21 cellular contexts compared by ENCODE assay signal in genomic region chr5:151718168-151718567, GRCh38. TPM values are rescaled to one million over a fixed set of nuclear protein-coding genes. Genes with fewer than 3 reads are reported as not detected.
DNase-seq lines count a peak whose midpoint lies in the region; ATAC-seq and TF ChIP-seq lines count a peak whose summit lies in the region.
"Had no signal": no experiment of that assay in that cellular context is flagged by ENCODE, and none has a peak within 500 bp of the region (broad histone marks: within the 10 kb centered on the region; RNA-seq: fewer than 3 reads in every experiment).

No MANE protein-coding gene starts in this region.

- H2BK5ac ChIP-seq in trophoblast cell (ENCODE audit: low read depth, low read length, poor library complexity), result no peak overlapping the region

- no peak overlapping the region for H2BK120ac ChIP-seq in trophoblast cell (ENCODE audit: insufficient read depth, low read length, poor library complexity)

- H3K4me3 ChIP-seq in AG04450 (ENCODE audit: low read depth, low read length) (no peak overlapping the region), fibroblast of mammary gland (ENCODE audit: control insufficient read depth, low read depth, low read length) (no peak overlapping the region), trophoblast cell (ENCODE audit: low read depth, low read length) (no peak overlapping the region)
- H3K4me3 ChIP-seq in CD8-positive, alpha-beta memory T cell (ENCODE audit: low read length), result no peak overlapping the region
- H3K4me3 ChIP-seq: BLaER1 treated with 17β-estradiol and CSF1 and Interleukin-3, amounts not matched to agents 10 nM and 100 nM; body of pancreas had no signal

- H4K91ac ChIP-seq in trophoblast cell (ENCODE audit: low read depth, low read length), result no peak overlapping the region

- no peaks in the 10 kb centered on the region for H3K79me2 ChIP-seq in trophoblast cell (ENCODE audit: control insufficient read depth, insufficient read depth, low read length, poor library complexity)

- H3K4me2 ChIP-seq in trophoblast cell (ENCODE audit: low read length), result no peak overlapping the region
- H3K4me2 ChIP-seq: BLaER1 treated with 17β-estradiol and CSF1 and Interleukin-3, amounts not matched to agents 10 nM and 100 nM had no signal

- H3K36me3 ChIP-seq in trophoblast cell (ENCODE audit: control insufficient read depth in 1 of 2, insufficient read depth in 2 of 2, low read length in 2 of 2), result no peaks in the 10 kb centered on the region
- H3K36me3 ChIP-seq in CD8-positive, alpha-beta memory T cell (ENCODE audit: insufficient read depth, low read length), result no peaks in the 10 kb centered on the region
- H3K36me3 ChIP-seq: BLaER1 treated with 17β-estradiol and CSF1 and Interleukin-3, amounts not matched to agents 10 nM and 100 nM had no signal

- H4K12ac ChIP-seq in trophoblast cell (ENCODE audit: low read depth, low read length), result no peak overlapping the region

- H3K4ac ChIP-seq in trophoblast cell (ENCODE audit: low read depth, low read length), result no peak overlapping the region

- DNase-seq in AG04450 (ENCODE audit: low read depth, low spot score), result no peak
- DNase-seq in NCI-H524 treated with DMSO at 0.1 percent for 48 hours (lab: John Stamatoyannopoulos, UW), result peak; percentile 23
- DNase-seq in fibroblast of mammary gland (ENCODE audit: low read depth), result peak; percentile 57
- peak; percentile 50 to 59 for DNase-seq in trophoblast cell
- no peak for DNase-seq in activated naive CD4-positive, alpha-beta T cell (lab: John Stamatoyannopoulos, UW)
- no peak for DNase-seq in CD8-positive, alpha-beta memory T cell
- DNase-seq: activated CD4-positive, alpha-beta T cell treated with anti-CD3 and anti-CD28 coated beads, Interleukin-2, amount 50 U/mL, for 48 hours; DND-41; effector memory CD8-positive, alpha-beta T cell; glutamatergic neuron; KBM-7; left colon; NCI-H1436 treated with DMSO at 0.1 percent for 48 hours; NCI-H510A; nephron progenitor cell had no signal

- no peak overlapping the region for H3K9ac ChIP-seq in trophoblast cell (ENCODE audit: low read length)
- H3K9ac ChIP-seq: BLaER1 treated with 17β-estradiol and CSF1 and Interleukin-3, amounts not matched to agents 10 nM and 100 nM had no signal

- no peak overlapping the region for H3K23ac ChIP-seq in trophoblast cell (ENCODE audit: low read length)

- H3K9me3 ChIP-seq in AG04450 (ENCODE audit: control insufficient read depth, insufficient read depth, low read length) (no peaks in the 10 kb centered on the region; the same call in 1 of the 2 replicates), trophoblast cell (ENCODE audit: insufficient read depth, low read depth, low read length) (no peaks in the 10 kb centered on the region)
- no peaks in the 10 kb centered on the region for H3K9me3 ChIP-seq in CD8-positive, alpha-beta memory T cell (ENCODE audit: low read length)
- H3K9me3 ChIP-seq: body of pancreas had no signal

- no peak overlapping the region for H3K4me3 Mint-ChIP-seq in CD8-positive, alpha-beta memory T cell
- H3K4me3 Mint-ChIP-seq: effector memory CD8-positive, alpha-beta T cell; nephron progenitor cell had no signal

- POLR2A ChIA-PET in AG04450 (lab: Yijun Ruan, JAX), result interaction anchor here (1.1 to 2.3 kb wide), 7 partner anchors 19 to 42 kb away, joined by 4 to 25 read pairs (median 12); partner anchors contain the start of gene SPARC
- POLR2A ChIA-PET in CD8-positive, alpha-beta memory T cell (lab: Charles Lee), result no interaction called here

- TF ChIP-seq POLR2A in GM18505 (IDR thresholded peaks at IDR 0.05; ENCODE audit: borderline replicate concordance, extremely low read depth, insufficient read depth, insufficient read length), result no peak

- H3K4me1 Mint-ChIP-seq in CD8-positive, alpha-beta memory T cell, result no peaks in the 10 kb centered on the region

- no peak overlapping the region for H2BK12ac ChIP-seq in trophoblast cell (ENCODE audit: low read length)

- CTCF ChIA-PET in AG04450 (lab: Charles Lee), result interaction anchor here (0.6 to 5.7 kb wide), 17 partner anchors 8 to 266 kb away, joined by 3 to 37 read pairs (median 4); no protein-coding TSS in a partner anchor
- CTCF ChIA-PET in CD8-positive, alpha-beta memory T cell (lab: Charles Lee), result no interaction called here

- peaks cover 3% of the 10 kb centered on the region for H3K79me1 ChIP-seq in trophoblast cell (ENCODE audit: low read length)

- no peak overlapping the region for H2AK5ac ChIP-seq in trophoblast cell (ENCODE audit: low read length)

- H3K14ac ChIP-seq in trophoblast cell (ENCODE audit: low read length), result no peak overlapping the region

- no peak overlapping the region for H3K27ac Mint-ChIP-seq in CD8-positive, alpha-beta memory T cell
- H3K27ac Mint-ChIP-seq: activated T-helper 2 cell treated with anti-CD3 and anti-CD28 coated beads, Interferon-gamma antibody, Interleukin-2, Interleukin-4, amounts not matched to agents 10 μg/mL and 5 μg/mL and 100 μg/mL, durations not matched to agents 14 hours and 24 hours and 36 hours; effector memory CD8-positive, alpha-beta T cell had no signal

- H3K27me3 ChIP-seq in AG04450 (ENCODE audit: control insufficient read depth, insufficient read depth, low read length), result no peaks in the 10 kb centered on the region
- no peaks in the 10 kb centered on the region for H3K27me3 ChIP-seq in trophoblast cell (ENCODE audit: insufficient read depth, low read length)
- no peaks in the 10 kb centered on the region for H3K27me3 ChIP-seq in CD8-positive, alpha-beta memory T cell (ENCODE audit: insufficient read depth, low read length, poor library complexity, severe bottlenecking)
- H3K27me3 ChIP-seq: BLaER1 treated with 17β-estradiol and CSF1 and Interleukin-3, amounts not matched to agents 10 nM and 100 nM; body of pancreas had no signal

- H3K18ac ChIP-seq in trophoblast cell (ENCODE audit: low read length), result no peak overlapping the region

- H2AFZ ChIP-seq in trophoblast cell (ENCODE audit: insufficient read depth, low read length, poor library complexity), result no peak overlapping the region

- no peak for ATAC-seq in GM18505 (IDR thresholded peaks at IDR 0.05; ENCODE audit: unreplicated experiment)
- no peak for ATAC-seq in GM21786 (IDR thresholded peaks at IDR 0.05; ENCODE audit: unreplicated experiment)
- ATAC-seq: effector memory CD8-positive, alpha-beta T cell; left colon had no signal

- peaks cover 0 to 6% (median 0%) of the 10 kb centered on the region in 5 donors for H3K9me3 Mint-ChIP-seq in CD8-positive, alpha-beta memory T cell
- H3K9me3 Mint-ChIP-seq: activated T-helper 2 cell treated with anti-CD3 and anti-CD28 coated beads, Interferon-gamma antibody, Interleukin-2, Interleukin-4, amounts not matched to agents 10 μg/mL and 5 μg/mL and 100 μg/mL, durations not matched to agents 14 hours and 24 hours and 36 hours; effector memory CD8-positive, alpha-beta T cell had no signal

- peak overlapping the region; percentile 85 for H3K27ac ChIP-seq in AG04450 (ENCODE audit: low read depth, low read length)
- H3K27ac ChIP-seq in trophoblast cell (ENCODE audit: low read depth, low read length), result peak overlapping the region; percentile 58
- H3K27ac ChIP-seq in CD8-positive, alpha-beta memory T cell (ENCODE audit: low read depth, low read length), result no peak overlapping the region
- H3K27ac ChIP-seq: BLaER1 treated with 17β-estradiol and CSF1 and Interleukin-3, amounts not matched to agents 10 nM and 100 nM; body of pancreas; RWPE1 had no signal

- no CpG with 5 or more reads among the region's 2 CpGs for WGBS in trophoblast cell (ENCODE audit: extremely low coverage, insufficient coverage, insufficient read length)

- H3K4me1 ChIP-seq in trophoblast cell (ENCODE audit: control insufficient read depth in 1 of 2, insufficient read depth in 2 of 2, low read length in 2 of 2), result peaks cover 6 to 16% of the 10 kb centered on the region in 2 experiments
- no peaks in the 10 kb centered on the region for H3K4me1 ChIP-seq in CD8-positive, alpha-beta memory T cell (ENCODE audit: insufficient read depth, low read length)
- H3K4me1 ChIP-seq: body of pancreas had no signal

- no peak overlapping the region for H4K8ac ChIP-seq in trophoblast cell (ENCODE audit: low read depth, low read length)

- TF ChIP-seq CTCF in AG04450 (IDR thresholded peaks at IDR 0.05; ENCODE audit: low read depth, low read length) (no peak), fibroblast of mammary gland (conservative IDR thresholded peaks at IDR 0.05; ENCODE audit: control insufficient read depth, insufficient read depth, low read depth, low read length) (no peak)

- H3K27me3 Mint-ChIP-seq in CD8-positive, alpha-beta memory T cell, result peaks cover 0 to 4% of the 10 kb centered on the region in 2 donors

- peaks cover 0 to 13% (median 2%) of the 10 kb centered on the region in 3 donors for H3K36me3 Mint-ChIP-seq in CD8-positive, alpha-beta memory T cell

RNA-seq across cellular contexts. Expression of gene SPARC, which starts 31.5 kb away (rescaled TPM):
- polyA plus RNA-seq in AG04450 (2011; rRNA removed), result 5,773 and 5,780 TPM in 2 replicates
- 4,970 and 6,372 TPM in 2 replicates for polyA minus RNA-seq in AG04450 (2011; rRNA and poly(A)+ RNA removed)
- polyA plus RNA-seq in trophoblast cell (2013), result 1,673 and 1,689 TPM in 2 replicates
- total RNA-seq in CD8-positive, alpha-beta memory T cell, result under 1 TPM; 0.22 to 0.31 TPM
- not detected for polyA plus RNA-seq in CD8-positive, alpha-beta memory T cell

RNA-seq across cellular contexts. Expression of gene ATOX1, which starts 40.3 kb away (rescaled TPM):
- 138 and 164 TPM in 2 replicates for polyA plus RNA-seq in AG04450 (2011; rRNA removed)
- 111 and 133 TPM in 2 replicates for polyA minus RNA-seq in AG04450 (2011; rRNA and poly(A)+ RNA removed)
- polyA plus RNA-seq in trophoblast cell (2013), result 225 and 237 TPM in 2 replicates
- total RNA-seq in CD8-positive, alpha-beta memory T cell, result 100 to 1,000 TPM in 1 of 2 experiments, 10 to 100 TPM in 1; 91.0 to 103 TPM
- 67.7 TPM for polyA plus RNA-seq in CD8-positive, alpha-beta memory T cell

RNA-seq across cellular contexts. Expression of gene G3BP1, which starts 53.6 kb away (rescaled TPM):
- polyA plus RNA-seq in AG04450 (2011; rRNA removed), result 87.7 and 101 TPM in 2 replicates
- 177 and 215 TPM in 2 replicates for polyA minus RNA-seq in AG04450 (2011; rRNA and poly(A)+ RNA removed)
- polyA plus RNA-seq in trophoblast cell (2013), result 86.3 and 87.7 TPM in 2 replicates
- 100 to 1,000 TPM; 371 to 377 TPM for total RNA-seq in CD8-positive, alpha-beta memory T cell
- polyA plus RNA-seq in CD8-positive, alpha-beta memory T cell, result 142 TPM

Comparison
In these comparisons a context has a peak if more than half of its experiments do, and no peak if none do; other contexts are left out.
1. DNase-seq: peak in NCI-H524 treated with DMSO at 0.1 percent for 48 hours (single experiment), fibroblast of mammary gland (single experiment) and trophoblast cell (2 of 2); none in AG04450 (single experiment), activated naive CD4-positive, alpha-beta T cell (0 of 4) and CD8-positive, alpha-beta memory T cell (0 of 5).
2. RNA of gene SPARC, which starts 31.5 kb away (polyA plus RNA-seq): 5,773 to 5,780 TPM in AG04450; not detected in CD8-positive, alpha-beta memory T cell (single experiment); every median in the first group is over 1,000 times any median in the second.